ENCODE assay signal across 1 cellular context in genomic region chr3:37863552-37863865, GRCh38.
TF ChIP-seq lines count a peak whose summit lies in the region.

No MANE protein-coding gene starts in this region.

TF ChIP-seq in SK-N-SH, 30 proteins besides CTCF, POLR2A, EP300 and RAD21 (continued from another document):
- no peak for TF ChIP-seq GABPA (IDR thresholded peaks at IDR 0.05; ENCODE audit: low read depth)
- TF ChIP-seq POLR2AphosphoS5 (IDR thresholded peaks at IDR 0.05; ENCODE audit: low read depth, low read length): no peak
- no peak for TF ChIP-seq TEAD4 (IDR thresholded peaks at IDR 0.05; ENCODE audit: borderline replicate concordance, insufficient read depth)
- no peak for TF ChIP-seq MXI1 (IDR thresholded peaks at IDR 0.05; ENCODE audit: low read depth, low read length)
